In genomic region chr15:49423906-49424520, GRCh38 we compare ENCODE assay signal across 1 cellular context.
TF ChIP-seq lines count a peak whose summit lies in the region.

No MANE protein-coding gene starts in this region.

TF ChIP-seq in SK-N-SH, 30 proteins besides CTCF, POLR2A, EP300 and RAD21 (continued from another document):
- TF ChIP-seq ZBTB33 (IDR thresholded peaks at IDR 0.05; ENCODE audit: borderline replicate concordance, low read depth) (no peak), SIN3A (IDR thresholded peaks at IDR 0.05; ENCODE audit: borderline replicate concordance, low read depth, low read length) (no peak), USF1 (IDR thresholded peaks at IDR 0.05; ENCODE audit: borderline replicate concordance, low read depth) (no peak), TCF12 (IDR thresholded peaks at IDR 0.05) (no peak), FOSL2 (IDR thresholded peaks at IDR 0.05; ENCODE audit: borderline replicate concordance, low read depth) (no peak), FOXM1 (IDR thresholded peaks at IDR 0.05; ENCODE audit: low read depth) (no peak), SMC3 (IDR thresholded peaks at IDR 0.05; ENCODE audit: low read depth, low read length) (no peak)
